24 cellular contexts compared by ENCODE assay signal in the genomic region with DNA sequence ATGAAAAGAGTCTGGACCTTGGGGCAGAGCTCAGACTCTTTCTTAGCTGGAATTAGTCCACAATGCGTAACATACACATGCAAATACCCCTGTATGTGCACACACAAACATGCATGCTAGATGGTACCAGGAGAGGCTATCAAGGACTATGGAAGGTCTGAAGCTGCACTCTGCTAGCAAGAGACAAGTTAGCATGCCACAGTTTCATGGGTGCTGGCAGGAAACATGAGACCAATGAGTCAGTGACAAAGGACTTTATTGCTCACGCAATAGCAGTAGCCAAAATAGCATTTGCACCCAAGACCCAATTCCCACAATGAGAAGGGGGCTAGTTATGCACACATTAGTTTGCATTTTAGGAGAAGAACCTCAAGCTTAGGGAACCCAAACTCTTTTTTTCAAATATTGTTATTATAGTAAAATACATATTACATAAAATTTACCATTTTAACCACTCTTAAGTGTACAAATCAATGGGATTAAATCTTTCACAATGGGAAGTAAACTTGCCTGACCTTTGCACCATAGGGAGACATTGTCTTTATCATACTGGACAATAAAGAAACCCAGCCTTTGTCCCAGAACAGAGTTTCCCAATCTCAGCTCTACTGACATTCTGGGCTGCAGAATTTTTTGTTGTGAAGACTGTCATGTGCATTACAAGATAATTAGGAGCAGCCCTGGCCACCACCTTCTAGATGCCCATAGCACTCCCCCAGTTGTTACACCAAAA.
"Had no signal": no experiment of that assay in that cellular context is flagged by ENCODE, and none has a peak within 500 bp of the region (broad histone marks: within the 10 kb centered on the region; RNA-seq: fewer than 3 reads in every experiment).

No MANE protein-coding gene starts in this region.

- ATAC-seq: activated CD8-positive, alpha-beta memory T cell treated with anti-CD3 and anti-CD28 coated beads, Interleukin-2, amount 10 ng/mL, durations not matched to agents 7 days and 5 days; body of pancreas; left ventricle myocardium superior; natural killer cell treated with Interleukin-12 subunit alpha and Interleukin-12 subunit beta and Interleukin-15 and Interleukin-18, amount 100 ng/mL, for 72 hours; pancreas; sciatic nerve; stimulated activated naive B cell treated with anti-CD40 and anti-IgM and Interleukin-4, amounts not matched to agents 10 μg/mL and 1 μg/mL and 100 μg/mL, for 72 hours had no signal

- H3K4me3 ChIP-seq: body of pancreas, pancreas, smooth muscle cell, transverse colon, uterus had no signal

- H3K36me3 ChIP-seq: neutrophil, pancreas, transverse colon, uterus had no signal

- H3K4me3 Mint-ChIP-seq: activated B cell treated with CpG ODN at 0.5 μM for 24 hours; activated CD4-positive, alpha-beta memory T cell treated with anti-CD3 and anti-CD28 coated beads, Interleukin-2, amount 10 ng/mL, durations not matched to agents 7 days and 5 days; activated CD8-positive, alpha-beta memory T cell treated with anti-CD3 and anti-CD28 coated beads, Interleukin-2, amount 10 ng/mL, durations not matched to agents 7 days and 5 days; activated naive CD4-positive, alpha-beta T cell treated with anti-CD3 and anti-CD28 coated beads, Interleukin-2, amount 50 U/mL, for 24 hours; natural killer cell treated with Interleukin-12 subunit alpha and Interleukin-12 subunit beta and Interleukin-15 and Interleukin-18, amount 100 ng/mL, for 72 hours; stimulated activated naive B cell treated with anti-CD40 and anti-IgM and Interleukin-4, amounts not matched to agents 10 μg/mL and 1 μg/mL and 100 μg/mL, for 72 hours had no signal

- DNase-seq: activated B cell treated with CpG ODN at 0.5 μM for 24 hours; activated CD4-positive, alpha-beta memory T cell treated with anti-CD3 and anti-CD28 coated beads, Interleukin-2, amount 10 ng/mL, durations not matched to agents 7 days and 5 days; activated CD4-positive, alpha-beta T cell treated with anti-CD3 and anti-CD28 coated beads for 48 hours; activated CD8-positive, alpha-beta memory T cell treated with anti-CD3 and anti-CD28 coated beads, Interleukin-2, amount 10 ng/mL, durations not matched to agents 7 days and 5 days; activated gamma-delta T cell; activated T-cell treated with anti-CD3 and anti-CD28 coated beads for 4 hours; anterior cingulate cortex; body of pancreas; foreskin fibroblast; kidney glomerular epithelial cell; left ventricle myocardium superior; midbrain; pancreas; stimulated activated CD4-positive, alpha-beta T cell treated with anti-CD3 and anti-CD28 coated beads, Interleukin-15, amount 100 ng/mL, for 24 hours; stimulated activated CD8-positive, alpha-beta memory T cell treated with anti-CD3 and anti-CD28 coated beads, Interleukin-4, amount 100 ng/mL, for 48 hours; stimulated activated naive B cell treated with anti-CD40 and anti-IgM and Interleukin-4, amounts not matched to agents 10 μg/mL and 1 μg/mL and 100 μg/mL, for 72 hours; T-helper 9 cell; transverse colon; uterus had no signal

- H3K4me1 ChIP-seq: transverse colon, uterus had no signal

- H3K27ac Mint-ChIP-seq: activated B cell treated with CpG ODN at 0.5 μM for 24 hours; activated CD4-positive, alpha-beta memory T cell treated with anti-CD3 and anti-CD28 coated beads, Interleukin-2, amount 10 ng/mL, durations not matched to agents 7 days and 5 days; activated CD8-positive, alpha-beta memory T cell treated with anti-CD3 and anti-CD28 coated beads, Interleukin-2, amount 10 ng/mL, durations not matched to agents 7 days and 5 days; activated naive CD4-positive, alpha-beta T cell treated with anti-CD3 and anti-CD28 coated beads, Interleukin-2, amount 50 U/mL, for 24 hours; natural killer cell treated with Interleukin-12 subunit alpha and Interleukin-12 subunit beta and Interleukin-15 and Interleukin-18, amount 100 ng/mL, for 72 hours; stimulated activated naive B cell treated with anti-CD40 and anti-IgM and Interleukin-4, amounts not matched to agents 10 μg/mL and 1 μg/mL and 100 μg/mL, for 72 hours had no signal

- H3K9me3 Mint-ChIP-seq: activated B cell treated with CpG ODN at 0.5 μM for 24 hours; activated CD4-positive, alpha-beta memory T cell treated with anti-CD3 and anti-CD28 coated beads, Interleukin-2, amount 10 ng/mL, durations not matched to agents 7 days and 5 days had no signal

- H3K36me3 Mint-ChIP-seq: activated CD8-positive, alpha-beta memory T cell treated with anti-CD3 and anti-CD28 coated beads, Interleukin-2, amount 10 ng/mL, durations not matched to agents 7 days and 5 days; natural killer cell treated with Interleukin-12 subunit alpha and Interleukin-12 subunit beta and Interleukin-15 and Interleukin-18, amount 100 ng/mL, for 72 hours; stimulated activated naive B cell treated with anti-CD40 and anti-IgM and Interleukin-4, amounts not matched to agents 10 μg/mL and 1 μg/mL and 100 μg/mL, for 72 hours had no signal

- H3K9me3 ChIP-seq: body of pancreas, neutrophil, pancreas, transverse colon, uterus had no signal

- H3K4me1 Mint-ChIP-seq: activated B cell treated with CpG ODN at 0.5 μM for 24 hours; activated CD4-positive, alpha-beta memory T cell treated with anti-CD3 and anti-CD28 coated beads, Interleukin-2, amount 10 ng/mL, durations not matched to agents 7 days and 5 days; activated CD8-positive, alpha-beta memory T cell treated with anti-CD3 and anti-CD28 coated beads, Interleukin-2, amount 10 ng/mL, durations not matched to agents 7 days and 5 days; activated naive CD4-positive, alpha-beta T cell treated with anti-CD3 and anti-CD28 coated beads, Interleukin-2, amount 50 U/mL, for 24 hours; stimulated activated naive B cell treated with anti-CD40 and anti-IgM and Interleukin-4, amounts not matched to agents 10 μg/mL and 1 μg/mL and 100 μg/mL, for 72 hours had no signal
